ENCODE assay signal across 8 cellular contexts in genomic region chr13:94595006-94595942, GRCh38. TPM values are rescaled to one million over a fixed set of nuclear protein-coding genes. Genes with fewer than 3 reads are reported as not detected.
DNase-seq lines count a peak whose midpoint lies in the region; ATAC-seq and TF ChIP-seq lines count a peak whose summit lies in the region.

No MANE protein-coding gene starts in this region.

- peak overlapping the region; percentile 90 for H3K4me3 ChIP-seq in HL-60 (replicated peaks; ENCODE audit: insufficient read depth, low read length)
- peak overlapping the region; percentile 96 for H3K4me3 ChIP-seq in ectodermal cell (ENCODE audit: insufficient read depth, low read depth, low read length)
- peak overlapping the region; percentile 77 to 93 for H3K4me3 ChIP-seq in tibial artery

- DNase-seq in Daoy (ENCODE audit: low read depth) (peak; percentile 26), HL-60 (ENCODE audit: low read depth in 1 of 2, low spot score in 1 of 2) (peak in 1 of 2 experiments; percentile 66), activated B cell treated with CpG ODN at 0.5 μM for 24 hours (peak; percentile 15), mesothelial cell of epicardium (ENCODE audit: low spot score in 2 of 2, unreplicated experiment in 2 of 2) (peak in 1 of 2 experiments; percentile 41), tibial artery (no peak)
- DNase-seq in NK-92 treated with Interleukin-12 subunit alpha and Interleukin-12 subunit beta, amount 100 ng/mL, for 24 hours (lab: John Stamatoyannopoulos, UW): no peak

- peak; percentile 62 for ATAC-seq in GM21447 (IDR thresholded peaks at IDR 0.05; ENCODE audit: unreplicated experiment)
- ATAC-seq in activated B cell treated with CpG ODN at 0.5 μM for 24 hours (ENCODE audit: low read depth): peak; percentile 43

- H3K36me3 Mint-ChIP-seq in activated B cell treated with CpG ODN at 0.5 μM for 24 hours (ENCODE audit: low read depth): peaks cover 26% of the 10 kb centered on the region
- peaks cover 7% of the 10 kb centered on the region for H3K36me3 Mint-ChIP-seq in mesothelial cell of epicardium

- 14 to 15% methylated on average over 16 of the region's 16 CpGs for WGBS in ectodermal cell, 2 experiments

- intact Hi-C loops in activated B cell treated with CpG ODN at 0.5 μM for 24 hours (cut with micrococcal nuclease) (loop anchor here (2.0 kb wide), 1 partner anchor 16 kb away; no protein-coding TSS in a partner anchor), tibial artery (cut with DNase I; ENCODE audit: low total_unique reads) (loop anchor here (5.0 kb wide), 1 partner anchor 48 kb away; no protein-coding TSS in a partner anchor)

- H3K27ac ChIP-seq in HL-60 (replicated peaks) (peak overlapping the region; percentile 81), ectodermal cell (ENCODE audit: insufficient read depth, low read depth, low read length, poor library complexity, severe bottlenecking) (peak overlapping the region; percentile 18), tibial artery (peak overlapping the region; percentile 71 to 86)

- H3K36me3 ChIP-seq in ectodermal cell (ENCODE audit: control insufficient read depth, insufficient read depth, low read length): peaks cover 9% of the 10 kb centered on the region
- peaks cover 0 to 20% (median 19%) of the 10 kb centered on the region in 3 donors for H3K36me3 ChIP-seq in tibial artery

- POLR2A ChIA-PET in activated B cell treated with CpG ODN at 0.5 μM for 24 hours (lab: Charles Lee): interaction anchor here (0.9 to 1.9 kb wide), 6 partner anchors 9 to 1082 kb away, joined by 3 to 92 read pairs (median 4); partner anchors contain the start of gene DNAJC3

- H3K4me1 ChIP-seq in ectodermal cell (ENCODE audit: control insufficient read depth, insufficient read depth, low read length) (peaks cover 9% of the 10 kb centered on the region), tibial artery (peaks cover 0 to 18% (median 15%) of the 10 kb centered on the region in 4 donors)

- H3K27ac Mint-ChIP-seq in activated B cell treated with CpG ODN at 0.5 μM for 24 hours (peak overlapping the region; percentile 89), mesothelial cell of epicardium (peak overlapping the region; percentile 93)

- peak overlapping the region; percentile 91 for H3K4me3 Mint-ChIP-seq in activated B cell treated with CpG ODN at 0.5 μM for 24 hours
- peak overlapping the region; percentile 90 for H3K4me3 Mint-ChIP-seq in mesothelial cell of epicardium

- no peaks in the 10 kb centered on the region for H3K27me3 ChIP-seq in HL-60 (ENCODE audit: insufficient read depth, poor library complexity, severe bottlenecking)
- peaks cover 2% of the 10 kb centered on the region for H3K27me3 ChIP-seq in ectodermal cell (ENCODE audit: control insufficient read depth, insufficient read depth, low read length, poor library complexity, severe bottlenecking)
- H3K27me3 ChIP-seq in tibial artery: no peaks in the 10 kb centered on the region

- H3K9me3 Mint-ChIP-seq in activated B cell treated with CpG ODN at 0.5 μM for 24 hours (no peaks in the 10 kb centered on the region), mesothelial cell of epicardium (no peaks in the 10 kb centered on the region)

- H3K27me3 Mint-ChIP-seq in activated B cell treated with CpG ODN at 0.5 μM for 24 hours: no peaks in the 10 kb centered on the region
- no peaks in the 10 kb centered on the region for H3K27me3 Mint-ChIP-seq in mesothelial cell of epicardium (ENCODE audit: low read depth)

- H3K9me3 ChIP-seq in ectodermal cell (ENCODE audit: control insufficient read depth, low read length): no peaks in the 10 kb centered on the region
- H3K9me3 ChIP-seq in tibial artery: no peaks in the 10 kb centered on the region

- TF ChIP-seq CTCF in HL-60 (IDR thresholded peaks at IDR 0.05; ENCODE audit: insufficient read depth, low read length) (no peak), activated B cell treated with CpG ODN at 0.5 μM for 24 hours (IDR thresholded peaks at IDR 0.05) (no peak), mesothelial cell of epicardium (IDR thresholded peaks at IDR 0.05; ENCODE audit: unreplicated experiment) (no peak), tibial artery (IDR thresholded peaks at IDR 0.05) (no peak)

- H3K4me1 Mint-ChIP-seq in activated B cell treated with CpG ODN at 0.5 μM for 24 hours: peaks cover 31% of the 10 kb centered on the region
- H3K4me1 Mint-ChIP-seq in mesothelial cell of epicardium: peaks cover 21% of the 10 kb centered on the region

- CTCF ChIA-PET in activated B cell treated with CpG ODN at 0.5 μM for 24 hours (lab: Charles Lee): interaction anchor here (1.0 to 1.9 kb wide), 3 partner anchors 43 to 48 kb away, joined by 3 to 13 read pairs (median 4); no protein-coding TSS in a partner anchor

RNA-seq across cellular contexts. Expression of gene TGDS, which starts 0.7 kb away (rescaled TPM):
- 11.8 and 22.2 TPM in 2 replicates for total RNA-seq in Daoy (2014; rRNA removed; shearing (Covaris generic))
- 11.5 and 12.7 TPM in 2 replicates for total RNA-seq in activated B cell treated with CpG ODN at 0.5 μM for 24 hours
- 19.6 TPM for polyA plus RNA-seq in ectodermal cell (2013, experiment 1 of 4)
- 19.0 TPM for polyA plus RNA-seq in ectodermal cell (2013, experiment 2 of 4)
- polyA plus RNA-seq in ectodermal cell (2013, experiment 3 of 4): 16.1 TPM
- 18.2 TPM for polyA plus RNA-seq in ectodermal cell (2013, experiment 4 of 4)
- 9.1 to 9.8 TPM (median 9.2 TPM) in 3 replicates for total RNA-seq in mesothelial cell of epicardium

RNA-seq across cellular contexts. Expression of gene GPR180, which starts 6.4 kb away (rescaled TPM):
- total RNA-seq in Daoy (2014; rRNA removed; shearing (Covaris generic)): 5.1 and 6.6 TPM in 2 replicates
- total RNA-seq in activated B cell treated with CpG ODN at 0.5 μM for 24 hours (4.2 and 5.1 TPM in 2 replicates), mesothelial cell of epicardium (6.5 to 6.8 TPM (median 6.5 TPM) in 3 replicates)
- polyA plus RNA-seq in ectodermal cell (2013, experiment 1 of 4): 5.2 TPM
- polyA plus RNA-seq in ectodermal cell (2013, experiment 2 of 4): 4.8 TPM
- polyA plus RNA-seq in ectodermal cell (2013, experiment 3 of 4): 5.0 TPM
- polyA plus RNA-seq in ectodermal cell (2013, experiment 4 of 4): 5.8 TPM

Comparison
In these comparisons a context has a peak if more than half of its experiments do, and no peak if none do; other contexts are left out.
1. DNase-seq: peak in Daoy (single experiment) and activated B cell treated with CpG ODN at 0.5 μM for 24 hours (single experiment); none in tibial artery (0 of 2) and NK-92 treated with Interleukin-12 subunit alpha and Interleukin-12 subunit beta, amount 100 ng/mL, for 24 hours (single experiment).
2. H3K27ac ChIP-seq: peak in every context shown above with its lines; median percentile 81 in HL-60; 78 in tibial artery; 18 in ectodermal cell.
3. Peak in every context shown above with its lines, with median percentiles within 50 percentile points of each other: H3K4me3 ChIP-seq.